Comparison of ENCODE assay signal across 29 cellular contexts in genomic region chr10:105434970-105435369, GRCh38.
"Had no signal": no experiment of that assay in that cellular context is flagged by ENCODE, and none has a peak within 500 bp of the region (broad histone marks: within the 10 kb centered on the region; RNA-seq: fewer than 3 reads in every experiment).

No MANE protein-coding gene starts in this region.

- H3K27ac ChIP-seq: adrenal gland, body of pancreas, esophagus muscularis mucosa, foreskin keratinocyte, gastrocnemius medialis had no signal

- ATAC-seq: activated CD8-positive, alpha-beta T cell treated with anti-CD3 and anti-CD28 coated beads for 36 hours; activated naive CD8-positive, alpha-beta T cell treated with anti-CD3 and anti-CD28 coated beads, Interleukin-2, amount 50 U/mL, for 24 hours; body of pancreas; effector memory CD8-positive, alpha-beta T cell; foreskin keratinocyte; gastrocnemius medialis had no signal

- H3K36me3 ChIP-seq: adrenal gland, esophagus muscularis mucosa, gastrocnemius medialis had no signal

- DNase-seq: activated CD4-positive, alpha-beta T cell treated with anti-CD3 and anti-CD28 coated beads for 1 hour; activated CD4-positive, alpha-beta T cell treated with anti-CD3 and anti-CD28 coated beads for 4 hours; activated CD4-positive, alpha-beta T cell treated with anti-CD3 and anti-CD28 coated beads, Interleukin-2, amount 10 ng/mL, durations not matched to agents 7 days and 5 days; activated CD4-positive, alpha-beta T cell treated with anti-CD3 and anti-CD28 coated beads, Interleukin-2, amount 50 U/mL, for 4 hours; activated CD8-positive, alpha-beta memory T cell treated with anti-CD3 and anti-CD28 coated beads for 24 hours; activated CD8-positive, alpha-beta T cell treated with anti-CD3 and anti-CD28 coated beads for 36 hours; activated effector memory CD4-positive, alpha-beta T cell treated with anti-CD3 and anti-CD28 coated beads, Interleukin-2, amount 50 U/mL, for 16 hours; activated naive CD4-positive, alpha-beta T cell treated with anti-CD3 and anti-CD28 coated beads for 36 hours; activated naive CD8-positive, alpha-beta T cell treated with anti-CD3 and anti-CD28 coated beads for 36 hours; activated naive CD8-positive, alpha-beta T cell treated with anti-CD3 and anti-CD28 coated beads, Interleukin-2, amount 50 U/mL, for 24 hours; activated T-cell treated with anti-CD3 and anti-CD28 coated beads, Interleukin-2, amount 50 U/mL, for 48 hours; adrenal gland; amygdala; aorta; body of pancreas; caudate nucleus; cortex of kidney; dermis blood vessel endothelial cell; effector CD4-positive, alpha-beta T cell; effector memory CD8-positive, alpha-beta T cell; erythroblast; foreskin keratinocyte; gastrocnemius medialis; glutamatergic neuron; T-helper 2 cell had no signal

- H3K27me3 Mint-ChIP-seq: activated CD4-positive, alpha-beta T cell treated with anti-CD3 and anti-CD28 coated beads, Interleukin-2, amount 10 ng/mL, durations not matched to agents 7 days and 5 days; activated CD8-positive, alpha-beta T cell treated with anti-CD3 and anti-CD28 coated beads for 36 hours; activated naive CD8-positive, alpha-beta T cell treated with anti-CD3 and anti-CD28 coated beads for 36 hours; activated naive CD8-positive, alpha-beta T cell treated with anti-CD3 and anti-CD28 coated beads, Interleukin-2, amount 50 U/mL, for 24 hours; effector memory CD8-positive, alpha-beta T cell had no signal

- H3K4me1 ChIP-seq: adrenal gland, body of pancreas, esophagus muscularis mucosa, foreskin keratinocyte, gastrocnemius medialis had no signal

- H3K4me3 ChIP-seq: adrenal gland, body of pancreas, esophagus muscularis mucosa, gastrocnemius medialis had no signal

- H3K36me3 Mint-ChIP-seq: activated naive CD4-positive, alpha-beta T cell treated with anti-CD3 and anti-CD28 coated beads, Interleukin-2, amount 50 U/mL, for 24 hours; activated naive CD8-positive, alpha-beta T cell treated with anti-CD3 and anti-CD28 coated beads for 36 hours had no signal

- H3K27ac Mint-ChIP-seq: activated CD4-positive, alpha-beta T cell treated with anti-CD3 and anti-CD28 coated beads, Interleukin-2, amount 10 ng/mL, durations not matched to agents 7 days and 5 days; activated CD8-positive, alpha-beta T cell treated with anti-CD3 and anti-CD28 coated beads for 36 hours; activated naive CD4-positive, alpha-beta T cell treated with anti-CD3 and anti-CD28 coated beads for 36 hours; activated naive CD4-positive, alpha-beta T cell treated with anti-CD3 and anti-CD28 coated beads, Interleukin-2, amount 50 U/mL, for 24 hours; activated naive CD8-positive, alpha-beta T cell treated with anti-CD3 and anti-CD28 coated beads for 36 hours; activated naive CD8-positive, alpha-beta T cell treated with anti-CD3 and anti-CD28 coated beads, Interleukin-2, amount 50 U/mL, for 24 hours; activated T-helper 1 cell treated with anti-CD3 and anti-CD28 coated beads, Interleukin-12 subunit alpha, Interleukin-12 subunit beta, Interleukin-2, Interleukin-4 antibody, amounts not matched to agents 30 ng/mL and 10 ng/mL and 1 ng/mL, durations not matched to agents 14 hours and 24 hours and 36 hours; activated T-helper 2 cell treated with anti-CD3 and anti-CD28 coated beads, Interferon-gamma antibody, Interleukin-2, Interleukin-4, amounts not matched to agents 10 μg/mL and 5 μg/mL and 100 μg/mL, durations not matched to agents 14 hours and 24 hours and 36 hours; effector memory CD8-positive, alpha-beta T cell had no signal

- H3K4me1 Mint-ChIP-seq: activated CD4-positive, alpha-beta T cell treated with anti-CD3 and anti-CD28 coated beads, Interleukin-2, amount 10 ng/mL, durations not matched to agents 7 days and 5 days; activated naive CD4-positive, alpha-beta T cell treated with anti-CD3 and anti-CD28 coated beads, Interleukin-2, amount 50 U/mL, for 24 hours; activated naive CD8-positive, alpha-beta T cell treated with anti-CD3 and anti-CD28 coated beads for 36 hours; activated naive CD8-positive, alpha-beta T cell treated with anti-CD3 and anti-CD28 coated beads, Interleukin-2, amount 50 U/mL, for 24 hours had no signal

- H3K9me3 Mint-ChIP-seq: activated CD4-positive, alpha-beta T cell treated with anti-CD3 and anti-CD28 coated beads, Interleukin-2, amount 10 ng/mL, durations not matched to agents 7 days and 5 days; activated CD8-positive, alpha-beta T cell treated with anti-CD3 and anti-CD28 coated beads for 36 hours; activated naive CD4-positive, alpha-beta T cell treated with anti-CD3 and anti-CD28 coated beads for 36 hours; activated naive CD4-positive, alpha-beta T cell treated with anti-CD3 and anti-CD28 coated beads, Interleukin-2, amount 50 U/mL, for 24 hours; activated naive CD8-positive, alpha-beta T cell treated with anti-CD3 and anti-CD28 coated beads for 36 hours; activated naive CD8-positive, alpha-beta T cell treated with anti-CD3 and anti-CD28 coated beads, Interleukin-2, amount 50 U/mL, for 24 hours; activated T-helper 1 cell treated with anti-CD3 and anti-CD28 coated beads, Interleukin-12 subunit alpha, Interleukin-12 subunit beta, Interleukin-2, Interleukin-4 antibody, amounts not matched to agents 30 ng/mL and 10 ng/mL and 1 ng/mL, durations not matched to agents 14 hours and 24 hours and 36 hours; activated T-helper 2 cell treated with anti-CD3 and anti-CD28 coated beads, Interferon-gamma antibody, Interleukin-2, Interleukin-4, amounts not matched to agents 10 μg/mL and 5 μg/mL and 100 μg/mL, durations not matched to agents 14 hours and 24 hours and 36 hours had no signal

- H3K4me3 Mint-ChIP-seq: activated CD4-positive, alpha-beta T cell treated with anti-CD3 and anti-CD28 coated beads, Interleukin-2, amount 10 ng/mL, durations not matched to agents 7 days and 5 days; activated CD8-positive, alpha-beta T cell treated with anti-CD3 and anti-CD28 coated beads for 36 hours; activated naive CD4-positive, alpha-beta T cell treated with anti-CD3 and anti-CD28 coated beads for 36 hours; activated naive CD4-positive, alpha-beta T cell treated with anti-CD3 and anti-CD28 coated beads, Interleukin-2, amount 50 U/mL, for 24 hours; activated naive CD8-positive, alpha-beta T cell treated with anti-CD3 and anti-CD28 coated beads for 36 hours; activated naive CD8-positive, alpha-beta T cell treated with anti-CD3 and anti-CD28 coated beads, Interleukin-2, amount 50 U/mL, for 24 hours; activated T-helper 1 cell treated with anti-CD3 and anti-CD28 coated beads, Interleukin-12 subunit alpha, Interleukin-12 subunit beta, Interleukin-2, Interleukin-4 antibody, amounts not matched to agents 30 ng/mL and 10 ng/mL and 1 ng/mL, durations not matched to agents 14 hours and 24 hours and 36 hours; effector memory CD8-positive, alpha-beta T cell had no signal

- H3K9me3 ChIP-seq: adrenal gland, body of pancreas, esophagus muscularis mucosa, gastrocnemius medialis had no signal
